Comparison of ENCODE assay signal across 22 cellular contexts in the genomic region with DNA sequence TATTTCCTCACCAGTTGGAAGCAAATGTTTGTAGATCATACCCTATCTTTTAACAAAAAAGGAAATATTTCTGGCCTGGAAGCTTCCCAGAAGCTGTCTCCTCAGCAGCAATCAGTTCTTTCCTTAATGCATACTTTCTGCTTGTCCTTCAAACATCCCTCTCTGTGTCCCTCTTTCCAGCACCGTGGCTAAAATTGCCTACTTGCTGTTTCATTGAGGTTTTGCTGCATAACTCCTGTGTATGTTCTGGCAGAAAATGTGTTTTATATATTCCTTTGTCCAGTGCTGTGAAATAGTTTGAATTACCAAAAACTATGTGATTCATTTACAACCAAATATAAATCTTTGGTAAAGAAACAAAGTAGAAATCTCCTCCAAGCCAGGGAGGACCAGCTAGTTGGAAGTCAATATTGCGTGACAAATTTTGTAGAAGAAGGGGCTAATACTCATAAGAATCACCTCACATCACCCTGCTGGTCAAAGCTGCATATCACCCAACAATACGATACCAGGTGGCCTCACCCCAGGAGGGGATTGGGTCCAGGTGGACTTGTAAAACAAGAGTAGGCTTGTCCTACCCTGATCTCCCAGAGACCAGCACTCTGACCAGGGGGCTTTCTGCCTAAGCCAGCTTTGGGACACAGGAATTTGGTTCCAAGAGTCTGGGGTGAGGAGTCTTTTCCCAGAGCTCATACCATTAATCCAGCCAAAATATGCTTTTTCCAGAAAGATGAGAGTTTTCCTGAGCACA.
"Had no signal": no experiment of that assay in that cellular context is flagged by ENCODE, and none has a peak within 500 bp of the region (broad histone marks: within the 10 kb centered on the region; RNA-seq: fewer than 3 reads in every experiment).

No MANE protein-coding gene starts in this region.

- ATAC-seq: activated CD8-positive, alpha-beta T cell treated with anti-CD3 and anti-CD28 coated beads, Interleukin-2, amount 10 ng/mL, durations not matched to agents 7 days and 5 days; gastrocnemius medialis; left lobe of liver had no signal

- H3K27ac ChIP-seq: cardiac muscle cell, dorsolateral prefrontal cortex, epithelial cell of prostate, gastrocnemius medialis, tibial artery, uterus had no signal

- H3K36me3 ChIP-seq: cardiac muscle cell, gastrocnemius medialis, tibial artery, uterus had no signal

- H3K27me3 ChIP-seq: cardiac muscle cell, gastrocnemius medialis, tibial artery, uterus had no signal

- H3K4me3 ChIP-seq: cardiac muscle cell, dorsolateral prefrontal cortex, gastrocnemius medialis, tibial artery, uterus had no signal

- DNase-seq: activated CD4-positive, alpha-beta T cell treated with anti-CD3 and anti-CD28 coated beads, Interleukin-2, amount 10 ng/mL, durations not matched to agents 24 days and 14 days; activated CD8-positive, alpha-beta T cell treated with anti-CD3 and anti-CD28 coated beads, Interleukin-2, amount 10 ng/mL, durations not matched to agents 7 days and 5 days; activated naive CD4-positive, alpha-beta T cell treated with anti-CD3 and anti-CD28 coated beads for 36 hours; activated T-cell treated with anti-CD3 and anti-CD28 coated beads, Interleukin-2, amount 50 U/mL, for 24 hours; aorta; dorsolateral prefrontal cortex; endodermal cell; gastrocnemius medialis; head of caudate nucleus; kidney; mammary epithelial cell; occipital lobe; stimulated activated CD4-positive, alpha-beta T cell treated with anti-CD3 and anti-CD28 coated beads, Interleukin-2, amount 100 ng/mL, for 24 hours; stimulated activated naive CD4-positive, alpha-beta T cell treated with Interleukin-2 at 50 U/mL for 16 hours; substantia nigra; T-helper 1 cell; T-helper 9 cell; tibial artery; uterus had no signal

- H3K4me1 ChIP-seq: gastrocnemius medialis, uterus had no signal

- H3K9me3 ChIP-seq: gastrocnemius medialis, tibial artery, uterus had no signal
